Comparison of ENCODE assay signal across 20 cellular contexts in genomic region chr12:113238309-113238708, GRCh38. TPM values are rescaled to one million over a fixed set of nuclear protein-coding genes. Genes with fewer than 3 reads are reported as not detected.
A peak's percentile ranks its signal among the peaks of the same experiment; 100 is the strongest.
DNase-seq lines count a peak whose midpoint lies in the region; ATAC-seq and TF ChIP-seq lines count a peak whose summit lies in the region.
"Had no signal": no experiment of that assay in that cellular context is flagged by ENCODE, and none has a peak within 500 bp of the region (broad histone marks: within the 10 kb centered on the region; RNA-seq: fewer than 3 reads in every experiment).

No MANE protein-coding gene starts in this region.

- DNase-seq in right atrium auricular region (ENCODE audit: low spot score) = no peak
- DNase-seq in stimulated activated naive B cell treated with anti-CD40 and anti-IgM and Interleukin-4, amounts not matched to agents 10 μg/mL and 1 μg/mL and 100 μg/mL, for 72 hours = no peak
- DNase-seq in ecto neural progenitor cell (ENCODE audit: low spot score) = no peak
- DNase-seq in testis = no peak
- DNase-seq: activated CD4-positive, alpha-beta T cell treated with anti-CD3 and anti-CD28 coated beads, Interleukin-2, amount 50 U/mL, for 48 hours; activated naive CD8-positive, alpha-beta T cell treated with anti-CD3 and anti-CD28 coated beads, Interleukin-2, amount 50 U/mL, for 24 hours; CD4-positive, CD25-positive, alpha-beta regulatory T cell; central memory CD4-positive, alpha-beta T cell; DMS79 treated with DMSO at 0.1 percent for 48 hours; HCEC 1CT; mesendoderm; MM.1S; NCI-H1930; NCI-H446; retina; SK-N-SH had no signal

- H3K9me3 Mint-ChIP-seq in stimulated activated naive B cell treated with anti-CD40 and anti-IgM and Interleukin-4, amounts not matched to agents 10 μg/mL and 1 μg/mL and 100 μg/mL, for 72 hours = no peaks in the 10 kb centered on the region
- H3K9me3 Mint-ChIP-seq: activated naive CD8-positive, alpha-beta T cell treated with anti-CD3 and anti-CD28 coated beads, Interleukin-2, amount 50 U/mL, for 24 hours; CD4-positive, CD25-positive, alpha-beta regulatory T cell had no signal

- H3K9ac ChIP-seq in OCI-LY1 (ENCODE audit: low read length) = no peak overlapping the region
- H3K9ac ChIP-seq: SK-N-SH had no signal

- H3K27me3 ChIP-seq in OCI-LY1 (ENCODE audit: insufficient read depth, low read length) = no peaks in the 10 kb centered on the region
- H3K27me3 ChIP-seq in right atrium auricular region = no peaks in the 10 kb centered on the region
- no peaks in the 10 kb centered on the region for H3K27me3 ChIP-seq in testis

- 0 out of 2 replicates have a peak, but pooled peaks cover 6% of the 10 kb centered on the region for H3K79me2 ChIP-seq in OCI-LY1 (ENCODE audit: insufficient read depth, low read length)

- no peak overlapping the region for H3K4me2 ChIP-seq in OCI-LY1 (ENCODE audit: low read length)
- H3K4me2 ChIP-seq: SK-N-SH had no signal

- TF ChIP-seq POLR2A in testis (IDR thresholded peaks at IDR 0.05) = no peak

- H3K36me3 Mint-ChIP-seq in stimulated activated naive B cell treated with anti-CD40 and anti-IgM and Interleukin-4, amounts not matched to agents 10 μg/mL and 1 μg/mL and 100 μg/mL, for 72 hours = peaks cover 55 to 84% of the 10 kb centered on the region in 2 donors

- H3K27ac ChIP-seq in OCI-LY1 (ENCODE audit: low read depth, low read length, poor library complexity, severe bottlenecking) (peak overlapping the region; percentile 88), VCaP (peak overlapping the region; percentile 100), right atrium auricular region (peak overlapping the region; percentile 59 to 71), testis (peak overlapping the region in 1 of 2 donors; percentile 57)

- H3K27me3 Mint-ChIP-seq in stimulated activated naive B cell treated with anti-CD40 and anti-IgM and Interleukin-4, amounts not matched to agents 10 μg/mL and 1 μg/mL and 100 μg/mL, for 72 hours = no peaks in the 10 kb centered on the region
- H3K27me3 Mint-ChIP-seq: activated naive CD8-positive, alpha-beta T cell treated with anti-CD3 and anti-CD28 coated beads, Interleukin-2, amount 50 U/mL, for 24 hours; CD4-positive, CD25-positive, alpha-beta regulatory T cell had no signal

- H3K4me3 Mint-ChIP-seq in stimulated activated naive B cell treated with anti-CD40 and anti-IgM and Interleukin-4, amounts not matched to agents 10 μg/mL and 1 μg/mL and 100 μg/mL, for 72 hours = no peak overlapping the region
- H3K4me3 Mint-ChIP-seq: activated naive CD8-positive, alpha-beta T cell treated with anti-CD3 and anti-CD28 coated beads, Interleukin-2, amount 50 U/mL, for 24 hours; CD4-positive, CD25-positive, alpha-beta regulatory T cell had no signal

- intact Hi-C loops in testis (cut with DNase I; ENCODE audit: low total_unique reads) = no loop called here

- H3K27ac Mint-ChIP-seq in stimulated activated naive B cell treated with anti-CD40 and anti-IgM and Interleukin-4, amounts not matched to agents 10 μg/mL and 1 μg/mL and 100 μg/mL, for 72 hours = peak overlapping the region; percentile 31
- H3K27ac Mint-ChIP-seq: activated naive CD8-positive, alpha-beta T cell treated with anti-CD3 and anti-CD28 coated beads, Interleukin-2, amount 50 U/mL, for 24 hours; CD4-positive, CD25-positive, alpha-beta regulatory T cell had no signal

- no peak for TF ChIP-seq CTCF in OCI-LY1 (IDR thresholded peaks at IDR 0.05; ENCODE audit: low read length)
- TF ChIP-seq CTCF in VCaP (conservative IDR thresholded peaks at IDR 0.05) = no peak
- TF ChIP-seq CTCF in right atrium auricular region (IDR thresholded peaks at IDR 0.05) = no peak
- no peak for TF ChIP-seq CTCF in testis (IDR thresholded peaks at IDR 0.05)

- H3K4me1 ChIP-seq in OCI-LY1 (ENCODE audit: insufficient read depth, low read length, severe bottlenecking) (peaks cover 58% of the 10 kb centered on the region), right atrium auricular region (peaks cover 0 to 90% of the 10 kb centered on the region in 2 donors), testis (peaks cover 18% of the 10 kb centered on the region)

- H4K20me1 ChIP-seq in OCI-LY1 (ENCODE audit: insufficient read depth, low read length) = no peaks in the 10 kb centered on the region

- H3K4me3 ChIP-seq in OCI-LY1 (ENCODE audit: low read depth, low read length, poor library complexity, severe bottlenecking) (no peak overlapping the region), right atrium auricular region (no peak overlapping the region), testis (no peak overlapping the region)

- H3K36me3 ChIP-seq in OCI-LY1 (ENCODE audit: insufficient read depth, low read length) = peaks cover 97% of the 10 kb centered on the region
- H3K36me3 ChIP-seq in right atrium auricular region = peaks cover 22% of the 10 kb centered on the region
- H3K36me3 ChIP-seq in testis (ENCODE audit: low read depth, missing control alignments) = no peaks in the 10 kb centered on the region

- H3F3A ChIP-seq in OCI-LY1 (ENCODE audit: insufficient read depth, low read length) = 0 out of 2 replicates have a peak, but pooled peaks cover 2% of the 10 kb centered on the region

- H3K4me1 Mint-ChIP-seq in stimulated activated naive B cell treated with anti-CD40 and anti-IgM and Interleukin-4, amounts not matched to agents 10 μg/mL and 1 μg/mL and 100 μg/mL, for 72 hours = peaks cover 50 to 81% of the 10 kb centered on the region in 2 donors

- WGBS in testis, 2 donors = 63 to 66% methylated on average over 3 of the region's 3 CpGs

- no peaks in the 10 kb centered on the region for H3K9me2 ChIP-seq in OCI-LY1 (ENCODE audit: low read depth, low read length)
- H3K9me2 ChIP-seq: SK-N-SH had no signal

- no peak overlapping the region for H2AFZ ChIP-seq in OCI-LY1 (ENCODE audit: low read length)

- no peak for ATAC-seq in stimulated activated naive B cell treated with anti-CD40 and anti-IgM and Interleukin-4, amounts not matched to agents 10 μg/mL and 1 μg/mL and 100 μg/mL, for 72 hours (replicated peaks)
- no peak for ATAC-seq in GM18511 (IDR thresholded peaks at IDR 0.05; ENCODE audit: unreplicated experiment)
- ATAC-seq: activated naive CD8-positive, alpha-beta T cell treated with anti-CD3 and anti-CD28 coated beads, Interleukin-2, amount 50 U/mL, for 24 hours; HepG2 had no signal

- no peaks in the 10 kb centered on the region for H3K9me3 ChIP-seq in OCI-LY1 (ENCODE audit: low read length)
- no peaks in the 10 kb centered on the region for H3K9me3 ChIP-seq in right atrium auricular region
- no peaks in the 10 kb centered on the region for H3K9me3 ChIP-seq in testis
- H3K9me3 ChIP-seq: SK-N-SH had no signal

RNA-seq across cellular contexts. Expression of gene TPCN1, which starts 17.0 kb away (rescaled TPM):
- total RNA-seq in right atrium auricular region = 10 to 100 TPM; 57.3 to 58.7 TPM
- 10 to 100 TPM; 48.7 to 73.0 TPM for total RNA-seq in testis
- polyA plus RNA-seq in testis (ENCODE audit: insufficient read depth, low read depth, low replicate concordance) = 33.4 TPM

RNA-seq across cellular contexts. Expression of gene RITA1, which starts 52.8 kb away (rescaled TPM):
- total RNA-seq in right atrium auricular region (10 to 100 TPM; 18.2 to 25.4 TPM), testis (10 to 100 TPM; 20.9 to 22.1 TPM)
- 14.3 TPM for polyA plus RNA-seq in testis (ENCODE audit: insufficient read depth, low read depth, low replicate concordance)

RNA-seq across cellular contexts. Expression of gene DDX54, which starts 53.0 kb away (rescaled TPM):
- total RNA-seq in right atrium auricular region (10 to 100 TPM; 35.1 to 38.0 TPM), testis (10 to 100 TPM; 62.4 to 63.6 TPM)
- polyA plus RNA-seq in testis (ENCODE audit: insufficient read depth, low read depth, low replicate concordance) = 40.3 TPM
